ENCODE assay signal across 27 cellular contexts in the genomic region with DNA sequence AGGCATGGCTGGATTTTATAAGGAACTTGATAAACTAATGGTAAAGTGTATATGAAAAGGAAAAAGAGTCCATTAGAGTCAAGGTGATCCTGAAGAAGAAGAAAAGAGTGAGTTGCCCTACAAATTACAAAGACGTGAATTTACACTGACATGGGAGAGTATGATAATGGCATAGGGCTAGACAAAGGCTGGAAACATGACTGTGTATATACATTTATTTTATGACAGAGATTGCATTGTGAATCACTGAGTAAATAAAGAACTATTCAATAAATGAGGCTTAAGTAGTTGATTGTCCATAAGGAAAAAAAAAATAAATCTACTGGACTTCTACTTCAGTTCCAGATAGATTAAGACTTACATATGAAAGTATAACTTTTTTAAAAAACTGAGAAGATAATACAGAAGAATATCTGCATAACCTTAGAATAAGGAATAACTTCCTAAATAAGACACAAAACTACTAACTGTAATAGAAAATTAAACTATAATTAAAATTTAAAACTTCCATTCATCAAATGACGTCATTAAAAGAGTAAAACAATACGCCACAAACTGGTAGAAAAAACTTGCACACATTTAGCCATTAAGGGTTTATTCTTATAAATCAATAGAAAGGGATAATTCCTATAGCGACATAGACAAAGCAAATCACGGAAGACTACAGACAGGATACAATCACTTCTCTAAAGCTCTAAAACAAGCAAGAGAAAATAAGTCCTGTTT.
"Had no signal": no experiment of that assay in that cellular context is flagged by ENCODE, and none has a peak within 500 bp of the region (broad histone marks: within the 10 kb centered on the region; RNA-seq: fewer than 3 reads in every experiment).

No MANE protein-coding gene starts in this region.

- H3K4me2 ChIP-seq: smooth muscle cell had no signal

- H3K4me3 Mint-ChIP-seq: activated B cell treated with CpG ODN at 0.5 μM for 24 hours; activated CD8-positive, alpha-beta memory T cell treated with anti-CD3 and anti-CD28 coated beads, Interleukin-2, amount 10 ng/mL, durations not matched to agents 7 days and 5 days; activated CD8-positive, alpha-beta T cell treated with anti-CD3 and anti-CD28 coated beads, Interleukin-2, amount 10 ng/mL, durations not matched to agents 7 days and 5 days; naive B cell; stimulated activated memory B cell treated with anti-CD40 and anti-IgM and Interleukin-4, amounts not matched to agents 10 μg/mL and 1 μg/mL and 100 μg/mL, for 72 hours; stimulated activated naive CD8-positive, alpha-beta T cell treated with anti-CD3 and anti-CD28 coated beads, Interleukin-15, amount 100 ng/mL, for 72 hours; T-helper 2 cell treated with Interferon-gamma antibody and Interleukin-4, amounts not matched to agents 5 μg/mL and 100 μg/mL, for 36 hours had no signal

- ATAC-seq: activated CD8-positive, alpha-beta memory T cell treated with anti-CD3 and anti-CD28 coated beads, Interleukin-2, amount 10 ng/mL, durations not matched to agents 7 days and 5 days; activated CD8-positive, alpha-beta T cell treated with anti-CD3 and anti-CD28 coated beads, Interleukin-2, amount 10 ng/mL, durations not matched to agents 7 days and 5 days; activated naive CD4-positive, alpha-beta T cell treated with anti-CD3 and anti-CD28 coated beads, Interleukin-2, amount 50 U/mL, for 72 hours; left ventricle myocardium superior; stimulated activated memory B cell treated with anti-CD40 and anti-IgM and Interleukin-4, amounts not matched to agents 10 μg/mL and 1 μg/mL and 100 μg/mL, for 72 hours; stimulated activated naive CD8-positive, alpha-beta T cell treated with anti-CD3 and anti-CD28 coated beads, Interleukin-15, amount 100 ng/mL, for 72 hours had no signal

- H3K4me1 Mint-ChIP-seq: activated B cell treated with CpG ODN at 0.5 μM for 24 hours; activated CD8-positive, alpha-beta memory T cell treated with anti-CD3 and anti-CD28 coated beads, Interleukin-2, amount 10 ng/mL, durations not matched to agents 7 days and 5 days; naive B cell; stimulated activated memory B cell treated with anti-CD40 and anti-IgM and Interleukin-4, amounts not matched to agents 10 μg/mL and 1 μg/mL and 100 μg/mL, for 72 hours; stimulated activated naive CD8-positive, alpha-beta T cell treated with anti-CD3 and anti-CD28 coated beads, Interleukin-15, amount 100 ng/mL, for 72 hours had no signal

- H3K9me3 ChIP-seq: breast epithelium, ovary, sigmoid colon, upper lobe of left lung, vagina had no signal

- H3K36me3 ChIP-seq: breast epithelium, ovary, sigmoid colon, upper lobe of left lung, vagina had no signal

- H3K27ac Mint-ChIP-seq: activated B cell treated with CpG ODN at 0.5 μM for 24 hours; activated CD8-positive, alpha-beta memory T cell treated with anti-CD3 and anti-CD28 coated beads, Interleukin-2, amount 10 ng/mL, durations not matched to agents 7 days and 5 days; activated CD8-positive, alpha-beta T cell treated with anti-CD3 and anti-CD28 coated beads, Interleukin-2, amount 10 ng/mL, durations not matched to agents 7 days and 5 days; activated naive CD4-positive, alpha-beta T cell treated with anti-CD3 and anti-CD28 coated beads, Interleukin-2, amount 50 U/mL, for 72 hours; activated T-helper 2 cell treated with anti-CD3 and anti-CD28 coated beads, Interferon-gamma antibody, Interleukin-2, Interleukin-4, amounts not matched to agents 10 μg/mL and 5 μg/mL and 100 μg/mL, durations not matched to agents 14 hours and 24 hours and 36 hours; naive B cell; progenitor cell of endocrine pancreas; stimulated activated memory B cell treated with anti-CD40 and anti-IgM and Interleukin-4, amounts not matched to agents 10 μg/mL and 1 μg/mL and 100 μg/mL, for 72 hours; stimulated activated naive CD8-positive, alpha-beta T cell treated with anti-CD3 and anti-CD28 coated beads, Interleukin-15, amount 100 ng/mL, for 72 hours; T-helper 2 cell treated with Interferon-gamma antibody and Interleukin-4, amounts not matched to agents 5 μg/mL and 100 μg/mL, for 36 hours had no signal

- H3K27me3 ChIP-seq: breast epithelium, ovary, sigmoid colon, upper lobe of left lung, vagina had no signal

- H3K27me3 Mint-ChIP-seq: activated B cell treated with CpG ODN at 0.5 μM for 24 hours; activated CD8-positive, alpha-beta memory T cell treated with anti-CD3 and anti-CD28 coated beads, Interleukin-2, amount 10 ng/mL, durations not matched to agents 7 days and 5 days; naive B cell; progenitor cell of endocrine pancreas; stimulated activated memory B cell treated with anti-CD40 and anti-IgM and Interleukin-4, amounts not matched to agents 10 μg/mL and 1 μg/mL and 100 μg/mL, for 72 hours; stimulated activated naive CD8-positive, alpha-beta T cell treated with anti-CD3 and anti-CD28 coated beads, Interleukin-15, amount 100 ng/mL, for 72 hours had no signal

- H3K4me3 ChIP-seq: breast epithelium, ovary, sigmoid colon, smooth muscle cell, upper lobe of left lung, vagina had no signal

- H3K27ac ChIP-seq: breast epithelium, ovary, sigmoid colon, upper lobe of left lung, vagina had no signal

- H3K4me1 ChIP-seq: breast epithelium, upper lobe of left lung, vagina had no signal

- DNase-seq: activated B cell treated with CpG ODN at 0.5 μM for 24 hours; activated CD4-positive, alpha-beta T cell treated with anti-CD3 and anti-CD28 coated beads, Interleukin-2, amount 50 U/mL, for 1 hour; activated CD8-positive, alpha-beta memory T cell treated with anti-CD3 and anti-CD28 coated beads, Interleukin-2, amount 10 ng/mL, durations not matched to agents 7 days and 5 days; activated CD8-positive, alpha-beta T cell treated with anti-CD3 and anti-CD28 coated beads, Interleukin-2, amount 10 ng/mL, durations not matched to agents 7 days and 5 days; activated T-cell treated with anti-CD3 and anti-CD28 coated beads, Interleukin-2, amount 50 U/mL, for 48 hours; effector memory CD4-positive, alpha-beta T cell; glutamatergic neuron; islet precursor cell; left ventricle myocardium superior; naive B cell; ovary; retina; sigmoid colon; stimulated activated CD4-positive, alpha-beta T cell treated with anti-CD3 and anti-CD28 coated beads, Interleukin-1b, Interleukin-23, amount 100 ng/mL, for 48 hours; stimulated activated CD4-positive, alpha-beta T cell treated with anti-CD3 and anti-CD28 coated beads, Interleukin-4, amount 100 ng/mL, for 4 hours; stimulated activated CD8-positive, alpha-beta memory T cell treated with anti-CD3 and anti-CD28 coated beads, Interleukin-4, amount 100 ng/mL, for 48 hours; stimulated activated naive CD8-positive, alpha-beta T cell treated with anti-CD3 and anti-CD28 coated beads, Interleukin-15, amount 100 ng/mL, for 72 hours; substantia nigra; upper lobe of left lung had no signal

- H3K36me3 Mint-ChIP-seq: activated CD8-positive, alpha-beta memory T cell treated with anti-CD3 and anti-CD28 coated beads, Interleukin-2, amount 10 ng/mL, durations not matched to agents 7 days and 5 days; activated naive CD4-positive, alpha-beta T cell treated with anti-CD3 and anti-CD28 coated beads, Interleukin-2, amount 50 U/mL, for 72 hours; naive B cell; stimulated activated memory B cell treated with anti-CD40 and anti-IgM and Interleukin-4, amounts not matched to agents 10 μg/mL and 1 μg/mL and 100 μg/mL, for 72 hours had no signal
